23 cellular contexts compared by ENCODE assay signal in genomic region chr3:50637945-50638344, GRCh38. TPM values are rescaled to one million over a fixed set of nuclear protein-coding genes. Genes with fewer than 3 reads are reported as not detected.
DNase-seq lines count a peak whose midpoint lies in the region; ATAC-seq, FAIRE-seq and TF ChIP-seq lines count a peak whose summit lies in the region.
"Had no signal": no experiment of that assay in that cellular context is flagged by ENCODE, and none has a peak within 500 bp of the region (broad histone marks: within the 10 kb centered on the region; RNA-seq: fewer than 3 reads in every experiment).

No MANE protein-coding gene starts in this region.

- H3K9me3 ChIP-seq in HEK293 (ENCODE audit: control insufficient read depth, insufficient read depth, low read depth, low read length) = no peaks in the 10 kb centered on the region
- H3K9me3 ChIP-seq in astrocyte (ENCODE audit: insufficient read depth, low read depth, low read length) = no peaks in the 10 kb centered on the region
- H3K9me3 ChIP-seq: BLaER1, breast epithelium, sigmoid colon, SJCRH30 had no signal

- no peaks in the 10 kb centered on the region for H3K79me2 ChIP-seq in astrocyte (ENCODE audit: insufficient read depth, low read length)

- H3K36me3 Mint-ChIP-seq in T-helper 1 cell treated with Interleukin-12 subunit alpha and Interleukin-12 subunit beta and Interleukin-4 antibody, amounts not matched to agents 30 μg/mL and 1 μg/mL, for 36 hours (ENCODE audit: low read depth) = peaks cover 33% of the 10 kb centered on the region
- H3K36me3 Mint-ChIP-seq in astrocyte (ENCODE audit: low read depth, unreplicated experiment) = peaks cover 13% of the 10 kb centered on the region
- H3K36me3 Mint-ChIP-seq in naive thymus-derived CD8-positive, alpha-beta T cell = peaks cover 0 to 36% (median 6%) of the 10 kb centered on the region in 3 donors

- DNase-seq in T-helper 1 cell (no peak), astrocyte (ENCODE audit: low read depth) (no peak), GM13976 (ENCODE audit: low spot score) (no peak), T-helper 9 cell (no peak)
- no peak for DNase-seq in naive thymus-derived CD8-positive, alpha-beta T cell
- DNase-seq: activated gamma-delta T cell treated with Interleukin-2 at 50 U/mL for 16 hours, DMS79 treated with DMSO at 0.1 percent for 48 hours, midbrain, NCI-H146, NCI-H345, occipital lobe, sigmoid colon, SJCRH30, trophoblast cell had no signal

- no peaks in the 10 kb centered on the region for H3K27me3 Mint-ChIP-seq in T-helper 1 cell treated with Interleukin-12 subunit alpha and Interleukin-12 subunit beta and Interleukin-4 antibody, amounts not matched to agents 30 μg/mL and 1 μg/mL, for 36 hours (ENCODE audit: low read depth)
- H3K27me3 Mint-ChIP-seq in astrocyte (ENCODE audit: low read depth, unreplicated experiment) = peaks cover 2% of the 10 kb centered on the region
- H3K27me3 Mint-ChIP-seq in naive thymus-derived CD8-positive, alpha-beta T cell = no peaks in the 10 kb centered on the region

- peaks cover 18% of the 10 kb centered on the region for H4K20me1 ChIP-seq in astrocyte (ENCODE audit: insufficient read depth, low read length)

- H3K27ac Mint-ChIP-seq in T-helper 1 cell treated with Interleukin-12 subunit alpha and Interleukin-12 subunit beta and Interleukin-4 antibody, amounts not matched to agents 30 μg/mL and 1 μg/mL, for 36 hours = peak overlapping the region; percentile 71
- H3K27ac Mint-ChIP-seq in astrocyte (ENCODE audit: unreplicated experiment) = peak overlapping the region; percentile 67
- H3K27ac Mint-ChIP-seq in naive thymus-derived CD8-positive, alpha-beta T cell = peak overlapping the region in 9 of 10 donors; percentile 75 to 93 (median 83)

- no peak for ATAC-seq in naive thymus-derived CD8-positive, alpha-beta T cell
- ATAC-seq in HG03354 (IDR thresholded peaks at IDR 0.05; ENCODE audit: poor library complexity, severe bottlenecking, unreplicated experiment) = no peak

- peaks cover 40% of the 10 kb centered on the region for H3K4me1 Mint-ChIP-seq in T-helper 1 cell treated with Interleukin-12 subunit alpha and Interleukin-12 subunit beta and Interleukin-4 antibody, amounts not matched to agents 30 μg/mL and 1 μg/mL, for 36 hours (ENCODE audit: low read depth)
- peaks cover 27% of the 10 kb centered on the region for H3K4me1 Mint-ChIP-seq in astrocyte (ENCODE audit: low read depth, unreplicated experiment)
- peaks cover 38 to 54% (median 49%) of the 10 kb centered on the region in 4 donors for H3K4me1 Mint-ChIP-seq in naive thymus-derived CD8-positive, alpha-beta T cell

- FAIRE-seq in astrocyte (lab: Jason Lieb, UNC) = no peak
- FAIRE-seq: HTR-8/SVneo, keratinocyte, TTC549 had no signal

- no peak overlapping the region for H3K4me2 ChIP-seq in astrocyte (ENCODE audit: low read length)
- H3K4me2 ChIP-seq: BLaER1 had no signal

- in situ Hi-C loops in GM13976 (cut with MboI; ENCODE audit: low sequenced_read_pairs, unreplicated experiment) = no loop called here

- no peak overlapping the region for H3K4me3 Mint-ChIP-seq in T-helper 1 cell treated with Interleukin-12 subunit alpha and Interleukin-12 subunit beta and Interleukin-4 antibody, amounts not matched to agents 30 μg/mL and 1 μg/mL, for 36 hours
- H3K4me3 Mint-ChIP-seq in astrocyte (ENCODE audit: unreplicated experiment) = no peak overlapping the region
- peak overlapping the region in 1 of 10 donors; percentile 30 for H3K4me3 Mint-ChIP-seq in naive thymus-derived CD8-positive, alpha-beta T cell

- no peaks in the 10 kb centered on the region for H3K27me3 ChIP-seq in astrocyte (ENCODE audit: insufficient read depth, low read length)
- H3K27me3 ChIP-seq: BLaER1, breast epithelium, sigmoid colon, SJCRH30 had no signal

- H2AFZ ChIP-seq in astrocyte (ENCODE audit: low read depth, low read length) = no peak overlapping the region

- POLR2A ChIA-PET in HEK293 (lab: Yijun Ruan, JAX) = no interaction called here
- POLR2A ChIA-PET in naive thymus-derived CD8-positive, alpha-beta T cell (lab: Charles Lee) = no interaction called here

- H3K9me3 Mint-ChIP-seq in T-helper 1 cell treated with Interleukin-12 subunit alpha and Interleukin-12 subunit beta and Interleukin-4 antibody, amounts not matched to agents 30 μg/mL and 1 μg/mL, for 36 hours = no peaks in the 10 kb centered on the region
- H3K9me3 Mint-ChIP-seq in astrocyte (ENCODE audit: unreplicated experiment) = no peaks in the 10 kb centered on the region
- no peaks in the 10 kb centered on the region for H3K9me3 Mint-ChIP-seq in naive thymus-derived CD8-positive, alpha-beta T cell

- peaks cover 0 to 18% of the 10 kb centered on the region in 2 experiments; a peak in 1 of 3 replicates for H3K36me3 ChIP-seq in HEK293 (ENCODE audit: control insufficient read depth in 2 of 2, insufficient read depth in 1 of 2, low read length in 2 of 2)
- no peaks in the 10 kb centered on the region for H3K36me3 ChIP-seq in astrocyte (ENCODE audit: insufficient read depth, low read length)
- H3K36me3 ChIP-seq: breast epithelium, SJCRH30 had no signal

- no peak overlapping the region for H3K9ac ChIP-seq in astrocyte (ENCODE audit: low read length)
- H3K9ac ChIP-seq: BLaER1 had no signal

- H3K27ac ChIP-seq in HEK293 (ENCODE audit: extremely low read depth, low read depth, low read length) = no peak overlapping the region
- no peak overlapping the region for H3K27ac ChIP-seq in astrocyte (ENCODE audit: low read depth, low read length)
- H3K27ac ChIP-seq: 22Rv1, BLaER1, breast epithelium, sigmoid colon, SJCRH30 had no signal

- H3K4me1 ChIP-seq in HEK293 (ENCODE audit: control insufficient read depth, insufficient read depth, low read length) = no peaks in the 10 kb centered on the region
- H3K4me1 ChIP-seq in astrocyte (ENCODE audit: insufficient read depth, low read length) = peaks cover 16% of the 10 kb centered on the region
- H3K4me1 ChIP-seq: breast epithelium, sigmoid colon, SJCRH30 had no signal

- no peak for TF ChIP-seq CTCF in HEK293 (tag by site-specific recombination; IDR thresholded peaks at IDR 0.05)
- TF ChIP-seq CTCF in astrocyte (IDR thresholded peaks at IDR 0.05; ENCODE audit: insufficient read depth, low read depth, low read length) = no peak
- TF ChIP-seq CTCF in GM13976 (IDR thresholded peaks at IDR 0.05; ENCODE audit: borderline replicate concordance, control extremely low read depth, extremely low read depth, insufficient read depth, missing control alignments) = no peak

- H3K4me3 ChIP-seq in HEK293 (ENCODE audit: low read depth, low read length) = no peak overlapping the region
- H3K4me3 ChIP-seq in astrocyte (ENCODE audit: insufficient read depth, low read depth, low read length) = no peak overlapping the region
- H3K4me3 ChIP-seq: BLaER1, breast epithelium, sigmoid colon, SJCRH30 had no signal

- CTCF ChIA-PET in HEK293 (lab: Yijun Ruan, JAX) = no interaction called here

TF ChIP-seq in HEK293, 187 proteins besides CTCF, POLR2A, EP300 and RAD21 (continues in another document):
- no peak for TF ChIP-seq RBAK (tag by site-specific recombination; IDR thresholded peaks at IDR 0.05)
- no peak for TF ChIP-seq ZNF670 (tag by site-specific recombination; IDR thresholded peaks at IDR 0.05; ENCODE audit: low read depth)
- no peak for TF ChIP-seq ATF2 (tag by site-specific recombination; IDR thresholded peaks at IDR 0.05; ENCODE audit: low read depth)
- no peak for TF ChIP-seq ZBTB49 (tag by site-specific recombination; IDR thresholded peaks at IDR 0.05; ENCODE audit: low read depth)
- TF ChIP-seq EGR2 (tag by site-specific recombination; IDR thresholded peaks at IDR 0.05; ENCODE audit: low read depth) = peak; percentile 89
- no peak for TF ChIP-seq ZNF274 (IDR thresholded peaks at IDR 0.05; ENCODE audit: low read length)
- TF ChIP-seq ZNF274 (tag by site-specific recombination; IDR thresholded peaks at IDR 0.05; ENCODE audit: borderline replicate concordance) = no peak
- TF ChIP-seq ZNF76 (tag by site-specific recombination; IDR thresholded peaks at IDR 0.05; ENCODE audit: borderline replicate concordance, low read depth) = no peak
- TF ChIP-seq ZNF324 (tag by site-specific recombination; IDR thresholded peaks at IDR 0.05) = no peak
- no peak for TF ChIP-seq ZNF707 (tag by site-specific recombination; IDR thresholded peaks at IDR 0.05)
- no peak for TF ChIP-seq ZNF660 (tag by site-specific recombination; IDR thresholded peaks at IDR 0.05)

RNA-seq across cellular contexts. Expression of gene MAPKAPK3, which starts 21.0 kb away (rescaled TPM):
- total RNA-seq in astrocyte = 21.1 and 23.4 TPM in 2 replicates
- total RNA-seq in naive thymus-derived CD8-positive, alpha-beta T cell = 10 to 100 TPM; 27.5 TPM
- 10 to 100 TPM; 42.4 to 48.2 (median 48.1) TPM for polyA plus RNA-seq in naive thymus-derived CD8-positive, alpha-beta T cell

RNA-seq across cellular contexts. Expression of gene CISH, which starts 26.4 kb away (rescaled TPM):
- total RNA-seq in astrocyte = 0.75 and 1.2 TPM in 2 replicates
- total RNA-seq in naive thymus-derived CD8-positive, alpha-beta T cell = 1 to 10 TPM; 8.1 to 8.8 TPM
- polyA plus RNA-seq in naive thymus-derived CD8-positive, alpha-beta T cell = 100 to 1,000 TPM in 2 of 3 donors, 10 to 100 TPM in 1; 16.3 to 135 (median 100) TPM

RNA-seq across cellular contexts. Expression of gene DOCK3, which starts 36.8 kb away (rescaled TPM):
- 3.1 and 3.3 TPM in 2 replicates for total RNA-seq in astrocyte
- total RNA-seq in naive thymus-derived CD8-positive, alpha-beta T cell = 1 to 10 TPM; 1.5 to 1.9 TPM
- under 1 TPM; 0.14 to 0.63 (median 0.22) TPM for polyA plus RNA-seq in naive thymus-derived CD8-positive, alpha-beta T cell
